ENCODE assay signal across 1 cellular context in the genomic region with DNA sequence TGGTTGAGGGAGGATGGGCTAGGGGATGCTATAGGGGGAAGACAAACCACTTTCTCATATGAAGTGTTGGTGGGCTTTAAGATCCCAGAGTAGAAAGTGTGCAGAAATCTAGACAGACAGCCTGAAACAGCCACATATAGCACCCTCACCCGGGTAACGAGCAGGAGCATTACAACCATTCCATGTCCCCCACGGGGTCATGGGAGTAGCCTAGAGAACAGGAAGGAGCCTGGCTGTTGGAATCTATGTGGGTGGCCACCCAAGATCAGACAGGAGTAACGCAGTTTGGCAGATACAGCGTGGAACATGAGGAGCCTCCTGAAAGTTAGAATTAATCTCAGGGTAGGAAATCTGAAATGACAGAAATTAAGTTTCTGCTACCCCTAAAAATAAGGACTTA.
TF ChIP-seq lines count a peak whose summit lies in the region.

No MANE protein-coding gene starts in this region.

TF ChIP-seq in WTC11, 78 proteins besides CTCF, POLR2A, EP300 and RAD21:
- no peak for TF ChIP-seq ZNF396 (CRISPR knock-in tag; IDR thresholded peaks at IDR 0.05; ENCODE audit: borderline replicate concordance)
- TF ChIP-seq, protein P1, sequence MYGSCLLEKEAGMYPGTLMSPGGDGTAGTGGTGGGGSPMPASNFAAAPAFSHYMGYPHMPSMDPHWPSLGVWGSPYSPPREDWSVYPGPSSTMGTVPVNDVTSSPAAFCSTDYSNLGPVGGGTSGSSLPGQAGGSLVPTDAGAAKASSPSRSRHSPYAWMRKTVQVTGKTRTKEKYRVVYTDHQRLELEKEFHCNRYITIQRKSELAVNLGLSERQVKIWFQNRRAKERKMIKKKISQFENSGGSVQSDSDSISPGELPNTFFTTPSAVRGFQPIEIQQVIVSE (CRISPR knock-in tag; IDR thresholded peaks at IDR 0.05; ENCODE audit: borderline replicate concordance): no peak
- no peak for TF ChIP-seq USF1 (CRISPR knock-in tag; IDR thresholded peaks at IDR 0.05)
- TF ChIP-seq SOX15 (CRISPR knock-in tag; IDR thresholded peaks at IDR 0.05): no peak
- TF ChIP-seq PRRX2 (CRISPR knock-in tag; IDR thresholded peaks at IDR 0.05): no peak
- no peak for TF ChIP-seq TP53 (CRISPR knock-in tag; IDR thresholded peaks at IDR 0.05)
- TF ChIP-seq ZNF138 (CRISPR knock-in tag; conservative IDR thresholded peaks at IDR 0.05): no peak
- no peak for TF ChIP-seq NR3C1 (CRISPR knock-in tag; conservative IDR thresholded peaks at IDR 0.05; ENCODE audit: low read depth)
- TF ChIP-seq CBFB (CRISPR knock-in tag; IDR thresholded peaks at IDR 0.05; ENCODE audit: low read depth): no peak
- no peak for TF ChIP-seq ZMAT4 (CRISPR knock-in tag; IDR thresholded peaks at IDR 0.05)
- no peak for TF ChIP-seq GTF2I (CRISPR knock-in tag; conservative IDR thresholded peaks at IDR 0.05)
- no peak for TF ChIP-seq MYBL2 (CRISPR knock-in tag; IDR thresholded peaks at IDR 0.05)
- TF ChIP-seq, protein P2, sequence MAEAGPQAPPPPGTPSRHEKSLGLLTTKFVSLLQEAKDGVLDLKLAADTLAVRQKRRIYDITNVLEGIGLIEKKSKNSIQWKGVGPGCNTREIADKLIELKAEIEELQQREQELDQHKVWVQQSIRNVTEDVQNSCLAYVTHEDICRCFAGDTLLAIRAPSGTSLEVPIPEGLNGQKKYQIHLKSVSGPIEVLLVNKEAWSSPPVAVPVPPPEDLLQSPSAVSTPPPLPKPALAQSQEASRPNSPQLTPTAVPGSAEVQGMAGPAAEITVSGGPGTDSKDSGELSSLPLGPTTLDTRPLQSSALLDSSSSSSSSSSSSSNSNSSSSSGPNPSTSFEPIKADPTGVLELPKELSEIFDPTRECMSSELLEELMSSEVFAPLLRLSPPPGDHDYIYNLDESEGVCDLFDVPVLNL (CRISPR knock-in tag; IDR thresholded peaks at IDR 0.05; ENCODE audit: borderline replicate concordance, low read depth): no peak
TF ChIP-seq in WTC11: peak in this region for 0.
